In genomic region chr6:33410050-33410710, GRCh38 we compare ENCODE assay signal across 8 cellular contexts. TPM values are rescaled to one million over a fixed set of nuclear protein-coding genes. Genes with fewer than 3 reads are reported as not detected.
A peak's percentile ranks its signal among the peaks of the same experiment; 100 is the strongest.
DNase-seq lines count a peak whose midpoint lies in the region; ATAC-seq and TF ChIP-seq lines count a peak whose summit lies in the region.

No MANE protein-coding gene starts in this region.

- CTCF ChIA-PET in activated B cell treated with CpG ODN at 0.5 μM for 24 hours (lab: Charles Lee): no interaction called here

- peak overlapping the region; percentile 88 for H3K4me3 Mint-ChIP-seq in activated B cell treated with CpG ODN at 0.5 μM for 24 hours

- TF ChIP-seq CTCF in AG09319 (IDR thresholded peaks at IDR 0.05; ENCODE audit: low read depth, low read length) (no peak), activated B cell treated with CpG ODN at 0.5 μM for 24 hours (IDR thresholded peaks at IDR 0.05) (no peak), cardiac fibroblast (IDR thresholded peaks at IDR 0.05; ENCODE audit: low read depth, low read length) (no peak), spleen (IDR thresholded peaks at IDR 0.05 in 8 of 11, conservative IDR thresholded peaks at IDR 0.05 in 3 of 11) (peak in 1 of 11 experiments; percentile 22)

- peak overlapping the region; percentile 87 for H3K27ac Mint-ChIP-seq in activated B cell treated with CpG ODN at 0.5 μM for 24 hours

- ATAC-seq in GM19025 (IDR thresholded peaks at IDR 0.05; ENCODE audit: low read depth, unreplicated experiment): peak; percentile 85
- ATAC-seq in HG03196 (IDR thresholded peaks at IDR 0.05; ENCODE audit: unreplicated experiment): peak; percentile 73
- ATAC-seq in activated B cell treated with CpG ODN at 0.5 μM for 24 hours (ENCODE audit: low read depth): peak; percentile 74

- peaks cover 32% of the 10 kb centered on the region for H3K36me3 Mint-ChIP-seq in activated B cell treated with CpG ODN at 0.5 μM for 24 hours (ENCODE audit: low read depth)

- DNase-seq in AG09319 (ENCODE audit: extremely low read depth, low read depth) (peak; percentile 96), NCI-H226 (peak; percentile 98), activated B cell treated with CpG ODN at 0.5 μM for 24 hours (peak; percentile 93), cardiac fibroblast (ENCODE audit: low read depth in 2 of 2) (peak; percentile 98 to 99), iris pigment epithelial cell (ENCODE audit: low read depth) (peak; percentile 99), spleen (peak; percentile 100)

- no peaks in the 10 kb centered on the region for H3K9me3 Mint-ChIP-seq in activated B cell treated with CpG ODN at 0.5 μM for 24 hours

- peak overlapping the region; percentile 71 to 72 for H3K4me3 ChIP-seq in cardiac fibroblast (replicated peaks in 1 of 2; ENCODE audit: low read depth in 2 of 2, low read length in 2 of 2)
- H3K4me3 ChIP-seq in spleen: peak overlapping the region; percentile 67 to 95 (median 84)

- peaks cover 47% of the 10 kb centered on the region for H3K4me1 Mint-ChIP-seq in activated B cell treated with CpG ODN at 0.5 μM for 24 hours

- H3K36me3 ChIP-seq in spleen: peaks cover 2 to 49% (median 31%) of the 10 kb centered on the region in 6 donors

- TF ChIP-seq POLR2A in spleen (IDR thresholded peaks at IDR 0.05): peak in 2 of 3 donors; percentile 30

- H3K27ac ChIP-seq in spleen: peak overlapping the region; percentile 95 to 99 (median 98)

- no peaks in the 10 kb centered on the region for H3K9me3 ChIP-seq in spleen

- POLR2A ChIA-PET in activated B cell treated with CpG ODN at 0.5 μM for 24 hours (lab: Charles Lee): interaction anchor here (0.5 to 3.0 kb wide), 29 partner anchors 9 to 1233 kb away, joined by 3 to 22 read pairs (median 5); partner anchors contain the start of genes B3GALT4, BAK1, CUTA and KIFC1

- no peaks in the 10 kb centered on the region for H3K27me3 ChIP-seq in spleen (replicated peaks in 1 of 7)

- intact Hi-C loops in activated B cell treated with CpG ODN at 0.5 μM for 24 hours (cut with micrococcal nuclease) (loop anchor here (1.0 to 10.0 kb wide), 9 partner anchors 8 to 1283 kb away; partner anchors contain the start of genes ATF6B, CUTA, HLA-DOA and KIFC1), spleen (cut with DNase I; ENCODE audit: low total_unique reads) (no loop called here)

- H3K4me1 ChIP-seq in spleen: peaks cover 24 to 57% (median 42%) of the 10 kb centered on the region in 6 donors

- H3K27me3 Mint-ChIP-seq in activated B cell treated with CpG ODN at 0.5 μM for 24 hours: no peaks in the 10 kb centered on the region

- WGBS in spleen, 5 donors: 0 to 1% (median 1%) methylated on average over 12 to 65 of the region's 65 CpGs

RNA-seq across cellular contexts. Expression of gene PHF1, which starts 0.6 kb away (rescaled TPM):
- total RNA-seq in activated B cell treated with CpG ODN at 0.5 μM for 24 hours (76.0 and 83.4 TPM in 2 replicates), spleen (100 to 1,000 TPM in 3 of 7 donors, 10 to 100 TPM in 4; 83.0 to 133 (median 93.6) TPM)
- polyA plus RNA-seq in spleen: 100 to 1,000 TPM in 2 of 3 donors, 10 to 100 TPM in 1; 89.3 to 181 (median 171) TPM

RNA-seq across cellular contexts. Expression of gene CUTA, which starts 7.7 kb away (rescaled TPM):
- total RNA-seq in activated B cell treated with CpG ODN at 0.5 μM for 24 hours: 111 and 120 TPM in 2 replicates
- total RNA-seq in spleen: 100 to 1,000 TPM; 113 to 149 (median 130) TPM
- 100 to 1,000 TPM; 198 to 225 (median 206) TPM for polyA plus RNA-seq in spleen

RNA-seq across cellular contexts. Expression of gene SYNGAP1, which starts 9.7 kb away (rescaled TPM):
- 19.5 and 25.4 TPM in 2 replicates for total RNA-seq in activated B cell treated with CpG ODN at 0.5 μM for 24 hours
- total RNA-seq in spleen: 10 to 100 TPM; 20.1 to 30.8 (median 25.9) TPM
- 10 to 100 TPM in 1 of 3 donors, 1 to 10 TPM in 2; 3.6 to 14.7 (median 4.6) TPM for polyA plus RNA-seq in spleen

RNA-seq across cellular contexts. Expression of gene KIFC1, which starts 18.6 kb away (rescaled TPM):
- 1.9 and 2.2 TPM in 2 replicates for total RNA-seq in activated B cell treated with CpG ODN at 0.5 μM for 24 hours
- total RNA-seq in spleen: 1 to 10 TPM; 1.2 to 9.2 (median 6.6) TPM
- polyA plus RNA-seq in spleen: 10 to 100 TPM in 1 of 3 donors, 1 to 10 TPM in 2; 1.3 to 11.3 (median 3.7) TPM

RNA-seq across cellular contexts. Expression of gene ZBTB9, which starts 44.2 kb away (rescaled TPM):
- total RNA-seq in activated B cell treated with CpG ODN at 0.5 μM for 24 hours (10.7 and 12.5 TPM in 2 replicates), spleen (1 to 10 TPM; 4.4 to 8.4 (median 6.1) TPM)
- 1 to 10 TPM; 3.6 to 5.3 (median 4.3) TPM for polyA plus RNA-seq in spleen

Comparison
In these comparisons a context has a peak if more than half of its experiments do, and no peak if none do; other contexts are left out.
1. Peak in every context shown above with its lines: DNase-seq, ATAC-seq, H3K4me3 ChIP-seq and H3K27ac ChIP-seq.